In genomic region chr1:71074681-71075080, GRCh38 we compare ENCODE assay signal across 1 cellular context.
TF ChIP-seq lines count a peak whose summit lies in the region.

No MANE protein-coding gene starts in this region.

TF ChIP-seq in IMR-90, 13 proteins besides CTCF, POLR2A, EP300 and RAD21 (continued from another document):
- TF ChIP-seq CHD1 (IDR thresholded peaks at IDR 0.05; ENCODE audit: low read depth, low read length) = no peak
- TF ChIP-seq, protein P1, sequence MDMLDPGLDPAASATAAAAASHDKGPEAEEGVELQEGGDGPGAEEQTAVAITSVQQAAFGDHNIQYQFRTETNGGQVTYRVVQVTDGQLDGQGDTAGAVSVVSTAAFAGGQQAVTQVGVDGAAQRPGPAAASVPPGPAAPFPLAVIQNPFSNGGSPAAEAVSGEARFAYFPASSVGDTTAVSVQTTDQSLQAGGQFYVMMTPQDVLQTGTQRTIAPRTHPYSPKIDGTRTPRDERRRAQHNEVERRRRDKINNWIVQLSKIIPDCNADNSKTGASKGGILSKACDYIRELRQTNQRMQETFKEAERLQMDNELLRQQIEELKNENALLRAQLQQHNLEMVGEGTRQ (IDR thresholded peaks at IDR 0.05; ENCODE audit: low read depth, low read length) = no peak
- TF ChIP-seq RCOR1 (IDR thresholded peaks at IDR 0.05; ENCODE audit: insufficient replicate concordance, low read length) = no peak
- TF ChIP-seq RFX5 (IDR thresholded peaks at IDR 0.05; ENCODE audit: low read depth, low read length) = no peak
- TF ChIP-seq FOS (IDR thresholded peaks at IDR 0.05; ENCODE audit: low read depth, low read length) = no peak
- TF ChIP-seq MAFK (IDR thresholded peaks at IDR 0.05; ENCODE audit: low read depth, low read length) = no peak
- no peak for TF ChIP-seq NFE2L2 (IDR thresholded peaks at IDR 0.05; ENCODE audit: low read depth, low read length)
- no peak for TF ChIP-seq CEBPB (IDR thresholded peaks at IDR 0.05; ENCODE audit: low read depth, low read length)
